In genomic region chr3:42906085-42906904, GRCh38 we compare ENCODE assay signal across 8 cellular contexts.
DNase-seq lines count a peak whose midpoint lies in the region; ATAC-seq and TF ChIP-seq lines count a peak whose summit lies in the region.

ZNF662 (plus strand) TSS chr3:42906142; CDS start chr3:42908115, 1,973 bp downstream.

- no peak for TF ChIP-seq CTCF in foreskin fibroblast (IDR thresholded peaks at IDR 0.05; ENCODE audit: low read depth, low read length)

- intact Hi-C loops in posterior cingulate gyrus (cut with DNase I), result no loop called here

- ATAC-seq in GM18498 (IDR thresholded peaks at IDR 0.05; ENCODE audit: unreplicated experiment) (no peak), HG03354 (IDR thresholded peaks at IDR 0.05; ENCODE audit: poor library complexity, severe bottlenecking, unreplicated experiment) (no peak)

- peak within 1 kb of the TSS; percentile 43 to 48 for H3K4me3 ChIP-seq in foreskin fibroblast (ENCODE audit: low read depth in 1 of 2, low read length in 2 of 2)

- DNase-seq in HK-2 (ENCODE audit: unreplicated experiment) (peak; percentile 50), activated T-cell treated with anti-CD3 and anti-CD28 coated beads for 24 hours (ENCODE audit: low read depth) (peak; percentile 14), foreskin fibroblast (peak in 1 of 2 donors; percentile 70), posterior cingulate gyrus (peak; percentile 46 to 96 (median 70)), MV-4-11 (lab: John Stamatoyannopoulos, UW) (no peak), NCI-H1048 (lab: John Stamatoyannopoulos, UW) (no peak)

Comparison
In these comparisons a context has a peak if more than half of its experiments do, and no peak if none do; other contexts are left out.
1. DNase-seq: peak in HK-2 (single experiment), activated T-cell treated with anti-CD3 and anti-CD28 coated beads for 24 hours (single experiment) and posterior cingulate gyrus (10 of 10); none in MV-4-11 (single experiment) and NCI-H1048 (single experiment).